Comparison of ENCODE assay signal across 19 cellular contexts in genomic region chr13:49877629-49878218, GRCh38. TPM values are rescaled to one million over a fixed set of nuclear protein-coding genes. Genes with fewer than 3 reads are reported as not detected.
A peak's percentile ranks its signal among the peaks of the same experiment; 100 is the strongest.
DNase-seq lines count a peak whose midpoint lies in the region; ATAC-seq and TF ChIP-seq lines count a peak whose summit lies in the region.
"Had no signal": no experiment of that assay in that cellular context is flagged by ENCODE, and none has a peak within 500 bp of the region (broad histone marks: within the 10 kb centered on the region; RNA-seq: fewer than 3 reads in every experiment).

No MANE protein-coding gene starts in this region.

- H3K27ac ChIP-seq in aorta (ENCODE audit: low read depth in 1 of 2, low read length in 2 of 2) = no peak overlapping the region
- H3K27ac ChIP-seq: esophagus squamous epithelium, upper lobe of left lung had no signal

- CTCF ChIA-PET in activated CD8-positive, alpha-beta T cell treated with anti-CD3 and anti-CD28 coated beads for 36 hours (lab: Charles Lee) = no interaction called here

- peaks cover 14% of the 10 kb centered on the region for H3K36me3 Mint-ChIP-seq in stimulated activated memory B cell treated with anti-CD40 and anti-IgM and Interleukin-4, amounts not matched to agents 10 μg/mL and 1 μg/mL and 100 μg/mL, for 72 hours
- H3K36me3 Mint-ChIP-seq in activated CD8-positive, alpha-beta T cell treated with anti-CD3 and anti-CD28 coated beads for 36 hours (ENCODE audit: low read depth) = peaks cover 12% of the 10 kb centered on the region

- H3K4me1 Mint-ChIP-seq in stimulated activated memory B cell treated with anti-CD40 and anti-IgM and Interleukin-4, amounts not matched to agents 10 μg/mL and 1 μg/mL and 100 μg/mL, for 72 hours = no peaks in the 10 kb centered on the region
- no peaks in the 10 kb centered on the region for H3K4me1 Mint-ChIP-seq in activated CD8-positive, alpha-beta T cell treated with anti-CD3 and anti-CD28 coated beads for 36 hours (ENCODE audit: low read depth)
- H3K4me1 Mint-ChIP-seq: activated naive CD4-positive, alpha-beta T cell treated with anti-CD3 and anti-CD28 coated beads, Interleukin-2, amount 50 U/mL, for 24 hours; stimulated activated naive CD8-positive, alpha-beta T cell treated with anti-CD3 and anti-CD28 coated beads, Interleukin-15, amount 100 ng/mL, for 72 hours; T-cell had no signal

- H3K27me3 Mint-ChIP-seq in stimulated activated memory B cell treated with anti-CD40 and anti-IgM and Interleukin-4, amounts not matched to agents 10 μg/mL and 1 μg/mL and 100 μg/mL, for 72 hours = peaks cover 31% of the 10 kb centered on the region
- peaks cover 19% of the 10 kb centered on the region for H3K27me3 Mint-ChIP-seq in activated CD8-positive, alpha-beta T cell treated with anti-CD3 and anti-CD28 coated beads for 36 hours

- no peak overlapping the region for H3K27ac Mint-ChIP-seq in stimulated activated memory B cell treated with anti-CD40 and anti-IgM and Interleukin-4, amounts not matched to agents 10 μg/mL and 1 μg/mL and 100 μg/mL, for 72 hours
- H3K27ac Mint-ChIP-seq in activated CD8-positive, alpha-beta T cell treated with anti-CD3 and anti-CD28 coated beads for 36 hours = no peak overlapping the region
- H3K27ac Mint-ChIP-seq: activated CD4-positive, alpha-beta memory T cell treated with anti-CD3 and anti-CD28 coated beads for 36 hours; activated naive CD4-positive, alpha-beta T cell treated with anti-CD3 and anti-CD28 coated beads, Interleukin-2, amount 50 U/mL, for 24 hours; activated T-cell treated with anti-CD3 and anti-CD28 coated beads, Interleukin-2, amount 50 U/mL, for 24 hours; stimulated activated naive CD8-positive, alpha-beta T cell treated with anti-CD3 and anti-CD28 coated beads, Interleukin-15, amount 100 ng/mL, for 72 hours; T-cell had no signal

- H3K36me3 ChIP-seq in aorta (ENCODE audit: control insufficient read depth in 1 of 2, insufficient read depth in 2 of 2, low read length in 1 of 2) = no peaks in the 10 kb centered on the region
- H3K36me3 ChIP-seq: esophagus squamous epithelium, MG63, upper lobe of left lung had no signal

- H3K4me3 ChIP-seq in astrocyte of the spinal cord (ENCODE audit: low read depth, low read length) = no peak overlapping the region
- H3K4me3 ChIP-seq in aorta (ENCODE audit: low read length in 2 of 2) = no peak overlapping the region
- H3K4me3 ChIP-seq: esophagus squamous epithelium, MG63, upper lobe of left lung had no signal

- intact Hi-C loops in aorta (cut with DNase I) = no loop called here
- intact Hi-C loops in activated CD8-positive, alpha-beta T cell treated with anti-CD3 and anti-CD28 coated beads for 36 hours (cut with micrococcal nuclease) = no loop called here

- H3K9me3 Mint-ChIP-seq in stimulated activated memory B cell treated with anti-CD40 and anti-IgM and Interleukin-4, amounts not matched to agents 10 μg/mL and 1 μg/mL and 100 μg/mL, for 72 hours = peaks cover 23% of the 10 kb centered on the region
- peaks cover 21% of the 10 kb centered on the region for H3K9me3 Mint-ChIP-seq in activated CD8-positive, alpha-beta T cell treated with anti-CD3 and anti-CD28 coated beads for 36 hours

- H3K4me1 ChIP-seq in aorta (ENCODE audit: control insufficient read depth in 1 of 2, insufficient read depth in 2 of 2, low read length in 2 of 2) = no peaks in the 10 kb centered on the region
- H3K4me1 ChIP-seq: esophagus squamous epithelium, upper lobe of left lung had no signal

- no peak for ATAC-seq in aorta (ENCODE audit: low FRiP score)
- no peak for ATAC-seq in stimulated activated memory B cell treated with anti-CD40 and anti-IgM and Interleukin-4, amounts not matched to agents 10 μg/mL and 1 μg/mL and 100 μg/mL, for 72 hours
- no peak for ATAC-seq in activated CD8-positive, alpha-beta T cell treated with anti-CD3 and anti-CD28 coated beads for 36 hours
- ATAC-seq: stimulated activated naive CD8-positive, alpha-beta T cell treated with anti-CD3 and anti-CD28 coated beads, Interleukin-15, amount 100 ng/mL, for 72 hours; T-cell had no signal

- 92 to 93% methylated on average over 3 of the region's 3 CpGs for WGBS in aorta, 2 donors

- TF ChIP-seq CTCF in astrocyte of the spinal cord (IDR thresholded peaks at IDR 0.05; ENCODE audit: low read depth, low read length) = no peak
- no peak for TF ChIP-seq CTCF in activated CD8-positive, alpha-beta T cell treated with anti-CD3 and anti-CD28 coated beads for 36 hours (IDR thresholded peaks at IDR 0.05)

- peaks cover 5% of the 10 kb centered on the region for H3K9me3 ChIP-seq in aorta (ENCODE audit: control insufficient read depth, low read length)

- DNase-seq in DMS53 (lab: John Stamatoyannopoulos, UW) = peak; percentile 29
- DNase-seq in DMS53 treated with DMSO at 0.1 percent for 48 hours (lab: John Stamatoyannopoulos, UW; ENCODE audit: unreplicated experiment) = no peak
- DNase-seq in M059J (ENCODE audit: low read depth) = peak; percentile 33
- peak; percentile 41 for DNase-seq in astrocyte of the spinal cord (ENCODE audit: low read depth, low spot score)
- peak; percentile 35 for DNase-seq in left kidney (ENCODE audit: low read depth, low spot score)
- DNase-seq in aorta = no peak
- DNase-seq in activated CD8-positive, alpha-beta T cell treated with anti-CD3 and anti-CD28 coated beads for 36 hours = no peak
- DNase-seq: 8988T; activated CD4-positive, alpha-beta memory T cell treated with anti-CD3 and anti-CD28 coated beads for 36 hours; activated T-cell treated with anti-CD3 and anti-CD28 coated beads, Interleukin-2, amount 50 U/mL, for 24 hours; C1 segment of cervical spinal cord; esophagus squamous epithelium; MG63; NCI-H774; stimulated activated naive CD8-positive, alpha-beta T cell treated with anti-CD3 and anti-CD28 coated beads, Interleukin-15, amount 100 ng/mL, for 72 hours; T-cell; upper lobe of left lung had no signal

- no peaks in the 10 kb centered on the region for H3K27me3 ChIP-seq in aorta (ENCODE audit: control insufficient read depth in 1 of 2, insufficient read depth in 2 of 2, low read length in 1 of 2)
- H3K27me3 ChIP-seq: MG63, upper lobe of left lung had no signal

- no peak overlapping the region for H3K4me3 Mint-ChIP-seq in stimulated activated memory B cell treated with anti-CD40 and anti-IgM and Interleukin-4, amounts not matched to agents 10 μg/mL and 1 μg/mL and 100 μg/mL, for 72 hours
- no peak overlapping the region for H3K4me3 Mint-ChIP-seq in activated CD8-positive, alpha-beta T cell treated with anti-CD3 and anti-CD28 coated beads for 36 hours
- H3K4me3 Mint-ChIP-seq: activated CD4-positive, alpha-beta memory T cell treated with anti-CD3 and anti-CD28 coated beads for 36 hours; activated naive CD4-positive, alpha-beta T cell treated with anti-CD3 and anti-CD28 coated beads, Interleukin-2, amount 50 U/mL, for 24 hours; activated T-cell treated with anti-CD3 and anti-CD28 coated beads, Interleukin-2, amount 50 U/mL, for 24 hours; stimulated activated naive CD8-positive, alpha-beta T cell treated with anti-CD3 and anti-CD28 coated beads, Interleukin-15, amount 100 ng/mL, for 72 hours; T-cell had no signal

- in situ Hi-C loops in astrocyte of the spinal cord (cut with HindIII; ENCODE audit: low sequenced_read_pairs) = no loop called here

- POLR2A ChIA-PET in activated CD8-positive, alpha-beta T cell treated with anti-CD3 and anti-CD28 coated beads for 36 hours (lab: Charles Lee) = no interaction called here

RNA-seq across cellular contexts. Expression of gene SPRYD7, which starts 58.4 kb away (rescaled TPM):
- 9.4 and 11.8 TPM in 2 replicates for total RNA-seq in M059J (2014; rRNA removed; shearing (Covaris generic))
- total RNA-seq in aorta = 1 to 10 TPM; 7.3 to 8.6 TPM
- 1 to 10 TPM; 3.4 to 7.0 TPM for polyA plus RNA-seq in aorta
- total RNA-seq in activated CD8-positive, alpha-beta T cell treated with anti-CD3 and anti-CD28 coated beads for 36 hours = 1 to 10 TPM; 6.3 to 6.7 TPM

Comparison
In these comparisons a context has a peak if more than half of its experiments do, and no peak if none do; other contexts are left out.
1. DNase-seq: peak in DMS53 (single experiment), M059J (single experiment), astrocyte of the spinal cord (single experiment) and left kidney (single experiment); none in DMS53 treated with DMSO at 0.1 percent for 48 hours (single experiment), aorta (0 of 2) and activated CD8-positive, alpha-beta T cell treated with anti-CD3 and anti-CD28 coated beads for 36 hours (single experiment).